Comparison of ENCODE assay signal across 28 cellular contexts in the genomic region with DNA sequence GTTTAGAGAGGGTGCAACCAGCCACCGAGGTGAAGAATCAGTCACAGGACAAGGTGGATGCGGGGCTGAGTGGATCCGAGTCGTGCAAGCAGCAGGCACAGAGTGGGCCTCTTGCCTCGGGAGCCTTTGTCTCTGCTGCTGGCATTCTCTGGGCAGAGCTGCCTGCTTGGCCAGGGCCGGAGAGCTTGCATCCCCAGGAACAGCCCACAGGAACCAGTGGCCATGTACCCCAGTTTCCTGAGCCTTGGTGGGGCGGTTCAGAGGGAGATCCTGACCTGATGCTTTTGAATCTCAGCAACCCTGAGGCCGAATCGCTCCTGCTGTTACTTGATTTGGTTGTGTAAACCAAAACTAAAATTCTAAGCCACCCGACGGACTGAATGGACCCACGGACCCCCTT.
"Had no signal": no experiment of that assay in that cellular context is flagged by ENCODE, and none has a peak within 500 bp of the region (broad histone marks: within the 10 kb centered on the region; RNA-seq: fewer than 3 reads in every experiment).

No MANE protein-coding gene starts in this region.

- FAIRE-seq: astrocyte had no signal

- H3K27ac Mint-ChIP-seq: activated CD4-positive, alpha-beta T cell treated with anti-CD3 and anti-CD28 coated beads, Interleukin-2, amount 10 ng/mL, durations not matched to agents 24 days and 14 days; activated naive CD4-positive, alpha-beta T cell treated with anti-CD3 and anti-CD28 coated beads for 36 hours; activated naive CD8-positive, alpha-beta T cell; activated T-helper 17 cell treated with anti-CD3 and anti-CD28 coated beads, Interleukin-2, amount 50 U/mL, for 72 hours; brain; T-helper 17 cell; WTC11 had no signal

- H3K4me3 Mint-ChIP-seq: activated CD4-positive, alpha-beta T cell treated with anti-CD3 and anti-CD28 coated beads, Interleukin-2, amount 10 ng/mL, durations not matched to agents 24 days and 14 days; activated naive CD4-positive, alpha-beta T cell treated with anti-CD3 and anti-CD28 coated beads for 36 hours; activated naive CD8-positive, alpha-beta T cell; activated T-helper 17 cell treated with anti-CD3 and anti-CD28 coated beads, Interleukin-2, amount 50 U/mL, for 72 hours; brain; T-helper 17 cell; WTC11 had no signal

- H3K9ac ChIP-seq: KMS-11 had no signal

- DNase-seq: activated CD4-positive, alpha-beta T cell treated with anti-CD3 and anti-CD28 coated beads, Interleukin-2, amount 10 ng/mL, durations not matched to agents 24 days and 14 days; activated CD4-positive, alpha-beta T cell treated with anti-CD3 and anti-CD28 coated beads, Interleukin-2, amount 50 U/mL, for 48 hours; activated CD4-positive, CD25-positive, alpha-beta regulatory T cell treated with anti-CD3 and anti-CD28 coated beads, Interleukin-2, amount 50 U/mL, for 72 hours; activated gamma-delta T cell; activated naive CD4-positive, alpha-beta T cell treated with anti-CD3 and anti-CD28 coated beads for 36 hours; activated T-cell treated with anti-CD3 and anti-CD28 coated beads for 4 hours; activated T-cell treated with anti-CD3 and anti-CD28 coated beads, Interleukin-2, amount 50 U/mL, for 48 hours; amygdala; MV-4-11; NCI-H1092 treated with DMSO at 0.1 percent for 48 hours; NCI-H1417 treated with DMSO at 0.1 percent for 48 hours; NCI-H1694; NCI-H2029; NCI-H2107; NCI-H2171 treated with DMSO at 0.1 percent for 48 hours; NCI-H345; NCI-H510A treated with DMSO at 0.1 percent for 48 hours; NCI-H69; PC-3; SHP77 treated with DMSO at 0.1 percent for 48 hours; T-helper 17 cell; T-helper 9 cell had no signal

- H3K27ac ChIP-seq: KMS-11 had no signal

- H3K36me3 Mint-ChIP-seq: activated naive CD8-positive, alpha-beta T cell; brain; WTC11 had no signal

- H3K4me2 ChIP-seq: KMS-11 had no signal

- H3K4me1 Mint-ChIP-seq: activated CD4-positive, alpha-beta T cell treated with anti-CD3 and anti-CD28 coated beads, Interleukin-2, amount 10 ng/mL, durations not matched to agents 24 days and 14 days; activated T-helper 17 cell treated with anti-CD3 and anti-CD28 coated beads, Interleukin-2, amount 50 U/mL, for 72 hours had no signal

- H3K9me3 Mint-ChIP-seq: activated CD4-positive, alpha-beta T cell treated with anti-CD3 and anti-CD28 coated beads, Interleukin-2, amount 10 ng/mL, durations not matched to agents 24 days and 14 days; activated naive CD4-positive, alpha-beta T cell treated with anti-CD3 and anti-CD28 coated beads for 36 hours; activated T-helper 17 cell treated with anti-CD3 and anti-CD28 coated beads, Interleukin-2, amount 50 U/mL, for 72 hours had no signal

- ATAC-seq: activated T-helper 17 cell treated with anti-CD3 and anti-CD28 coated beads, Interleukin-2, amount 50 U/mL, for 72 hours; PC-3; T-helper 17 cell had no signal
